Comparison of ENCODE assay signal across 13 cellular contexts in the genomic region with DNA sequence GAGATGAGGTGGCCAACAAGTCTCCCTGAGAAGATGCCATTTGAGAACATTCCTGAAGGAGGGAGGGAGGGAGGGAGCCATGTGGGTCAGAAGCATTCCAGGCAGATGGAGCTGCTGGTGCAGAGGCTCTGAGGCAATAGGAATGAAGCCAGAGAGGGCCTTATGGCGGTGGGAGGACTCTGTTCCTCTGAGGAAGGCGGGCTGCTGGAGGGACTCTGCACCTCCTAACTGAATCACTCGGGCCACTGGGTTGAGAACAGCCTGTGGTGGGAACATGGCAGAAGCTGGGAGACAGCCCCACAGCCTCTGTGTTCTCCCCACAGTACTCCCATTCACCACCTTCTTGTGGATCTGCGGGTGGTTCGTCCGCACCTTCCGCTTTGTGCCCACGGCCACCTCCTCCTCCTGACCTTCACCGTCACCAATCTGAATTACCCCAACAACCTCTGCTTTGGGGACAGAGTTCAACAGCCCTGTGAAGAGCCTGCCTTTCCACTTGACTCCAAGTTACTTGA. TPM values are rescaled to one million over a fixed set of nuclear protein-coding genes. Genes with fewer than 3 reads are reported as not detected.
A peak's percentile ranks its signal among the peaks of the same experiment; 100 is the strongest.
DNase-seq lines count a peak whose midpoint lies in the region; ATAC-seq and TF ChIP-seq lines count a peak whose summit lies in the region.
"Had no signal": no experiment of that assay in that cellular context is flagged by ENCODE, and none has a peak within 500 bp of the region (broad histone marks: within the 10 kb centered on the region; RNA-seq: fewer than 3 reads in every experiment).

No MANE protein-coding gene starts in this region.

- no peaks in the 10 kb centered on the region for H3F3A ChIP-seq in SK-N-SH (replicated peaks; ENCODE audit: insufficient read depth)

- H3K27ac Mint-ChIP-seq in type B pancreatic cell: peak overlapping the region; percentile 33

- TF ChIP-seq CTCF in SK-N-SH (IDR thresholded peaks at IDR 0.05) (no peak), right lobe of liver (IDR thresholded peaks at IDR 0.05) (no peak), type B pancreatic cell (conservative IDR thresholded peaks at IDR 0.05) (no peak)

- no peaks in the 10 kb centered on the region for H3K36me3 ChIP-seq in SK-N-SH (replicated peaks in 1 of 2; ENCODE audit: control insufficient read depth in 1 of 2, insufficient read depth in 2 of 2, low read length in 1 of 2)
- no peaks in the 10 kb centered on the region for H3K36me3 ChIP-seq in right lobe of liver
- H3K36me3 ChIP-seq in MG63: no peaks in the 10 kb centered on the region

- peaks cover 9% of the 10 kb centered on the region for H3K9me3 ChIP-seq in SK-N-SH
- H3K9me3 ChIP-seq in right lobe of liver: no peaks in the 10 kb centered on the region
- H3K9me3 ChIP-seq in MG63: peaks cover 7% of the 10 kb centered on the region; the same call in 1 of the 2 replicates

- H3K4me3 ChIP-seq in SK-N-SH (ENCODE audit: low read depth in 2 of 2, low read length in 1 of 2) (no peak overlapping the region), right lobe of liver (no peak overlapping the region), MG63 (no peak overlapping the region)
- H3K4me3 ChIP-seq: PC-9 had no signal

- no peak overlapping the region for H3K4me3 Mint-ChIP-seq in type B pancreatic cell

- CTCF ChIA-PET in SK-N-SH (lab: Yijun Ruan, JAX): no interaction called here

- H3K9me3 Mint-ChIP-seq in type B pancreatic cell: peaks cover 4% of the 10 kb centered on the region

- H3K4me1 Mint-ChIP-seq in type B pancreatic cell (ENCODE audit: unreplicated experiment): peaks cover 18% of the 10 kb centered on the region

- no peaks in the 10 kb centered on the region for H3K9me2 ChIP-seq in SK-N-SH

- no peak overlapping the region for H3K9ac ChIP-seq in SK-N-SH

- no peak overlapping the region for H3K27ac ChIP-seq in SK-N-SH (ENCODE audit: low read depth in 2 of 2, low read length in 1 of 2)
- H3K27ac ChIP-seq in right lobe of liver: peak overlapping the region in 1 of 3 donors; percentile 45
- H3K27ac ChIP-seq: PC-9 had no signal

- no peaks in the 10 kb centered on the region for H3K4me1 ChIP-seq in SK-N-SH (ENCODE audit: control insufficient read depth in 1 of 2, insufficient read depth in 2 of 2, low read depth in 1 of 2, low read length in 1 of 2)
- H3K4me1 ChIP-seq in right lobe of liver: peaks cover 0 to 39% (median 4%) of the 10 kb centered on the region in 4 donors

- ATAC-seq in SK-N-SH treated with all-trans-retinoic acid at 6 μM for 48 hours (peak; percentile 56), right lobe of liver (peak; percentile 6 to 52 (median 22)), HG02973 (IDR thresholded peaks at IDR 0.05; ENCODE audit: unreplicated experiment) (no peak), GM21360 (IDR thresholded peaks at IDR 0.05; ENCODE audit: unreplicated experiment) (no peak)
- ATAC-seq: HCT116 had no signal

- no peak for TF ChIP-seq POLR2A in right lobe of liver (IDR thresholded peaks at IDR 0.05)

- no peak overlapping the region for H3K4me2 ChIP-seq in SK-N-SH
- H3K4me2 ChIP-seq: PC-9 had no signal

- no peaks in the 10 kb centered on the region for H4K20me1 ChIP-seq in SK-N-SH (ENCODE audit: insufficient read depth)

- intact Hi-C loops in right lobe of liver (cut with DNase I): no loop called here

- no peaks in the 10 kb centered on the region for H3K27me3 ChIP-seq in SK-N-SH (ENCODE audit: insufficient read depth)
- no peaks in the 10 kb centered on the region for H3K27me3 ChIP-seq in right lobe of liver
- no peaks in the 10 kb centered on the region for H3K27me3 ChIP-seq in MG63

- WGBS in SK-N-SH (ENCODE audit: low lambda C conversion rate): 71% methylated on average over 8 of the region's 9 CpGs
- 29% methylated on average over 1 of the region's 9 CpGs for WGBS in right lobe of liver (ENCODE audit: insufficient coverage, low coverage, low lambda C conversion rate, missing lambda C conversion rate)

- peaks cover 5% of the 10 kb centered on the region for H3K36me3 Mint-ChIP-seq in type B pancreatic cell

- H3K79me2 ChIP-seq in SK-N-SH (ENCODE audit: insufficient read depth): no peaks in the 10 kb centered on the region

- no peak for TF ChIP-seq EP300 in SK-N-SH (IDR thresholded peaks at IDR 0.05; ENCODE audit: borderline replicate concordance in 1 of 2, low read depth in 1 of 2, low read length in 1 of 2)

- TF ChIP-seq RAD21 in SK-N-SH (IDR thresholded peaks at IDR 0.05; ENCODE audit: low read length): no peak

- peaks cover 3% of the 10 kb centered on the region for H3K27me3 Mint-ChIP-seq in type B pancreatic cell

- H2AFZ ChIP-seq in SK-N-SH (ENCODE audit: low read depth): no peak overlapping the region
- H2AFZ ChIP-seq: PC-9 had no signal

- DNase-seq in SK-N-SH: no peak
- DNase-seq in cerebellum (ENCODE audit: low spot score): peak; percentile 22
- DNase-seq in right lobe of liver: peak in 1 of 3 donors; percentile 13
- DNase-seq in type B pancreatic cell (ENCODE audit: extremely low spot score, unreplicated experiment): no peak
- DNase-seq in MG63: no peak
- DNase-seq: substantia nigra had no signal

- POLR2A ChIA-PET in SK-N-SH (lab: Yijun Ruan, JAX): no interaction called here

TF ChIP-seq in SK-N-SH treated with all-trans-retinoic acid at 6 μM for 48 hours, 23 proteins besides CTCF, POLR2A, EP300 and RAD21 (continues in another document):
- no peak for TF ChIP-seq RARB (CRISPR knock-in tag; IDR thresholded peaks at IDR 0.05)
- no peak for TF ChIP-seq ESRRG (CRISPR knock-in tag; IDR thresholded peaks at IDR 0.05)
- TF ChIP-seq, protein P1, sequence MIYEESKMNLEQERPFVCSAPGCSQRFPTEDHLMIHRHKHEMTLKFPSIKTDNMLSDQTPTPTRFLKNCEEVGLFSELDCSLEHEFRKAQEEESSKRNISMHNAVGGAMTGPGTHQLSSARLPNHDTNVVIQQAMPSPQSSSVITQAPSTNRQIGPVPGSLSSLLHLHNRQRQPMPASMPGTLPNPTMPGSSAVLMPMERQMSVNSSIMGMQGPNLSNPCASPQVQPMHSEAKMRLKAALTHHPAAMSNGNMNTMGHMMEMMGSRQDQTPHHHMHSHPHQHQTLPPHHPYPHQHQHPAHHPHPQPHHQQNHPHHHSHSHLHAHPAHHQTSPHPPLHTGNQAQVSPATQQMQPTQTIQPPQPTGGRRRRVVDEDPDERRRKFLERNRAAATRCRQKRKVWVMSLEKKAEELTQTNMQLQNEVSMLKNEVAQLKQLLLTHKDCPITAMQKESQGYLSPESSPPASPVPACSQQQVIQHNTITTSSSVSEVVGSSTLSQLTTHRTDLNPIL (CRISPR knock-in tag; IDR thresholded peaks at IDR 0.05; ENCODE audit: low read depth): no peak

TF ChIP-seq in SK-N-SH, 30 proteins besides CTCF, POLR2A, EP300 and RAD21:
- TF ChIP-seq NRF1 (IDR thresholded peaks at IDR 0.05; ENCODE audit: low read depth, low read length) (no peak), SIN3A (IDR thresholded peaks at IDR 0.05; ENCODE audit: borderline replicate concordance, low read depth, low read length) (no peak), TCF12 (IDR thresholded peaks at IDR 0.05) (no peak)
- TF ChIP-seq, protein P2, sequence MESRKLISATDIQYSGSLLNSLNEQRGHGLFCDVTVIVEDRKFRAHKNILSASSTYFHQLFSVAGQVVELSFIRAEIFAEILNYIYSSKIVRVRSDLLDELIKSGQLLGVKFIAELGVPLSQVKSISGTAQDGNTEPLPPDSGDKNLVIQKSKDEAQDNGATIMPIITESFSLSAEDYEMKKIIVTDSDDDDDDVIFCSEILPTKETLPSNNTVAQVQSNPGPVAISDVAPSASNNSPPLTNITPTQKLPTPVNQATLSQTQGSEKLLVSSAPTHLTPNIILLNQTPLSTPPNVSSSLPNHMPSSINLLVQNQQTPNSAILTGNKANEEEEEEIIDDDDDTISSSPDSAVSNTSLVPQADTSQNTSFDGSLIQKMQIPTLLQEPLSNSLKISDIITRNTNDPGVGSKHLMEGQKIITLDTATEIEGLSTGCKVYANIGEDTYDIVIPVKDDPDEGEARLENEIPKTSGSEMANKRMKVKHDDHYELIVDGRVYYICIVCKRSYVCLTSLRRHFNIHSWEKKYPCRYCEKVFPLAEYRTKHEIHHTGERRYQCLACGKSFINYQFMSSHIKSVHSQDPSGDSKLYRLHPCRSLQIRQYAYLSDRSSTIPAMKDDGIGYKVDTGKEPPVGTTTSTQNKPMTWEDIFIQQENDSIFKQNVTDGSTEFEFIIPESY (IDR thresholded peaks at IDR 0.05; ENCODE audit: borderline replicate concordance, low read depth): no peak
TF ChIP-seq in SK-N-SH: peak in this region for 0.

RNA-seq across cellular contexts. Expression of a gene that starts 2.4 kb away (rescaled TPM):
- polyA plus RNA-seq in SK-N-SH (2012; rRNA removed): not detected in 2 replicates
- not detected in 2 replicates for polyA plus RNA-seq in SK-N-SH (2012; cell fraction: cytosol; rRNA removed)
- not detected in 2 replicates for polyA plus RNA-seq in SK-N-SH (2012; cell fraction: nucleus; rRNA removed)
- total RNA-seq in cerebellum (1.3 TPM), right lobe of liver (under 1 TPM in 2 of 6 experiments, not detected in 4; 0.21 to 0.27 TPM), type B pancreatic cell (ENCODE audit: low replicate concordance) (19.8 and 51.7 TPM in 2 replicates)
- total RNA-seq in MG63 (2014; rRNA removed; shearing (Covaris generic); ENCODE audit: low replicate concordance): not detected in 2 replicates
- total RNA-seq: A172 had no signal

RNA-seq across cellular contexts. Expression of a gene that starts 18.0 kb away (rescaled TPM):
- polyA plus RNA-seq in SK-N-SH (2012; rRNA removed): not detected in 2 replicates
- not detected in 2 replicates for polyA plus RNA-seq in SK-N-SH (2012; cell fraction: cytosol; rRNA removed)
- not detected in 2 replicates for polyA plus RNA-seq in SK-N-SH (2012; cell fraction: nucleus; rRNA removed)
- total RNA-seq in cerebellum (not detected), right lobe of liver (1 to 10 TPM in 4 of 6 experiments, under 1 TPM in 2; 0.58 to 2.7 (median 1.7) TPM), type B pancreatic cell (ENCODE audit: low replicate concordance) (9.9 and 17.2 TPM in 2 replicates)
- not detected in 2 replicates for total RNA-seq in MG63 (2014; rRNA removed; shearing (Covaris generic); ENCODE audit: low replicate concordance)
- total RNA-seq: A172, mononuclear cell had no signal

RNA-seq across cellular contexts. Expression of a gene that starts 33.4 kb away (rescaled TPM):
- polyA plus RNA-seq in SK-N-SH (2012; rRNA removed): 0.81 and 1.6 TPM in 2 replicates
- 0.89 and 1.5 TPM in 2 replicates for polyA plus RNA-seq in SK-N-SH (2012; cell fraction: cytosol; rRNA removed)
- polyA plus RNA-seq in SK-N-SH (2012; cell fraction: nucleus; rRNA removed): 1.6 and 2.4 TPM in 2 replicates
- 10.6 TPM for total RNA-seq in cerebellum
- total RNA-seq in right lobe of liver: 10 to 100 TPM in 1 of 6 experiments, 1 to 10 TPM in 5; 5.8 to 12.2 (median 8.0) TPM
- total RNA-seq in type B pancreatic cell (ENCODE audit: low replicate concordance): 1.3 TPM in 1 of 2 replicates, not detected in the other
- 0.20 TPM in 1 of 2 replicates, not detected in the other for total RNA-seq in MG63 (2014; rRNA removed; shearing (Covaris generic); ENCODE audit: low replicate concordance)
- total RNA-seq: PC-9 had no signal

Comparison
In these comparisons a context has a peak if more than half of its experiments do, and no peak if none do; other contexts are left out.
1. ATAC-seq: peak in SK-N-SH treated with all-trans-retinoic acid at 6 μM for 48 hours (single experiment) and right lobe of liver (4 of 4); none in HG02973 (single experiment) and GM21360 (single experiment).